Comparison of ENCODE assay signal across 9 cellular contexts in genomic region chr16:11052080-11052808, GRCh38.
DNase-seq lines count a peak whose midpoint lies in the region; ATAC-seq and TF ChIP-seq lines count a peak whose summit lies in the region.
"Had no signal": no experiment of that assay in that cellular context is flagged by ENCODE, and none has a peak within 500 bp of the region (broad histone marks: within the 10 kb centered on the region; RNA-seq: fewer than 3 reads in every experiment).

No MANE protein-coding gene starts in this region.

- peak in 2 of 5 donors; percentile 16 to 36 for DNase-seq in CD8-positive, alpha-beta memory T cell
- peak; percentile 83 for DNase-seq in NOMO-1 treated with dmso at 0.1 percent for 144 hours (lab: John Stamatoyannopoulos, UW; ENCODE audit: unreplicated experiment)
- peak; percentile 86 for DNase-seq in activated naive CD8-positive, alpha-beta T cell treated with anti-CD3 and anti-CD28 coated beads, Interleukin-2, amount 10 ng/mL, durations not matched to agents 7 days and 5 days
- no peak for DNase-seq in NCI-H748 treated with DMSO at 0.1 percent for 48 hours (lab: John Stamatoyannopoulos, UW)
- DNase-seq in spleen: no peak
- no peak for DNase-seq in NCI-H1105 (lab: John Stamatoyannopoulos, UW)

- H3K36me3 Mint-ChIP-seq in CD8-positive, alpha-beta memory T cell: peaks cover 5 to 57% (median 10%) of the 10 kb centered on the region in 3 donors
- peaks cover 39% of the 10 kb centered on the region for H3K36me3 Mint-ChIP-seq in activated naive CD8-positive, alpha-beta T cell treated with anti-CD3 and anti-CD28 coated beads, Interleukin-2, amount 10 ng/mL, durations not matched to agents 7 days and 5 days
- H3K36me3 Mint-ChIP-seq in stimulated activated memory B cell treated with anti-CD40 and anti-IgM and Interleukin-4, amounts not matched to agents 10 μg/mL and 1 μg/mL and 100 μg/mL, for 72 hours: peaks cover 89% of the 10 kb centered on the region

- H3K36me3 ChIP-seq in CD8-positive, alpha-beta memory T cell (ENCODE audit: insufficient read depth, low read length): peaks cover 6% of the 10 kb centered on the region
- H3K36me3 ChIP-seq in spleen: peaks cover 2 to 100% (median 38%) of the 10 kb centered on the region in 6 donors

- no peak overlapping the region for H3K27ac ChIP-seq in CD8-positive, alpha-beta memory T cell (ENCODE audit: low read depth, low read length)
- H3K27ac ChIP-seq in spleen: peak overlapping the region in 4 of 8 donors; percentile 33 to 48 (median 46)

- H3K27me3 ChIP-seq in CD8-positive, alpha-beta memory T cell (ENCODE audit: insufficient read depth, low read length, poor library complexity, severe bottlenecking): no peaks in the 10 kb centered on the region
- no peaks in the 10 kb centered on the region for H3K27me3 ChIP-seq in spleen (replicated peaks in 1 of 7)

- intact Hi-C loops in spleen (cut with DNase I; ENCODE audit: low total_unique reads): no loop called here

- POLR2A ChIA-PET in CD8-positive, alpha-beta memory T cell (lab: Charles Lee): interaction anchor here (0.5 kb wide), 1 partner anchor 44 kb away, joined by 4 read pairs; no protein-coding TSS in a partner anchor
- POLR2A ChIA-PET in activated naive CD8-positive, alpha-beta T cell treated with anti-CD3 and anti-CD28 coated beads, Interleukin-2, amount 10 ng/mL, durations not matched to agents 7 days and 5 days (lab: Charles Lee): interaction anchor here (0.7 to 4.0 kb wide), 34 partner anchors 9 to 302 kb away, joined by 3 to 78 read pairs (median 6); partner anchors contain the start of gene SOCS1

- no peaks in the 10 kb centered on the region for H3K9me3 ChIP-seq in CD8-positive, alpha-beta memory T cell (ENCODE audit: low read length)
- H3K9me3 ChIP-seq in spleen: no peaks in the 10 kb centered on the region

- H3K4me1 ChIP-seq in CD8-positive, alpha-beta memory T cell (ENCODE audit: insufficient read depth, low read length): peaks cover 32% of the 10 kb centered on the region
- peaks cover 0 to 40% (median 21%) of the 10 kb centered on the region in 6 donors for H3K4me1 ChIP-seq in spleen

- peak overlapping the region in 6 of 7 donors; percentile 49 to 68 (median 66) for H3K4me3 Mint-ChIP-seq in CD8-positive, alpha-beta memory T cell
- H3K4me3 Mint-ChIP-seq in activated naive CD8-positive, alpha-beta T cell treated with anti-CD3 and anti-CD28 coated beads, Interleukin-2, amount 10 ng/mL, durations not matched to agents 7 days and 5 days: peak overlapping the region; percentile 43
- peak overlapping the region; percentile 12 for H3K4me3 Mint-ChIP-seq in stimulated activated memory B cell treated with anti-CD40 and anti-IgM and Interleukin-4, amounts not matched to agents 10 μg/mL and 1 μg/mL and 100 μg/mL, for 72 hours
- H3K4me3 Mint-ChIP-seq: neural crest cell had no signal

- peaks cover 30 to 46% (median 36%) of the 10 kb centered on the region in 3 donors for H3K4me1 Mint-ChIP-seq in CD8-positive, alpha-beta memory T cell
- H3K4me1 Mint-ChIP-seq in activated naive CD8-positive, alpha-beta T cell treated with anti-CD3 and anti-CD28 coated beads, Interleukin-2, amount 10 ng/mL, durations not matched to agents 7 days and 5 days: peaks cover 78% of the 10 kb centered on the region
- peaks cover 52% of the 10 kb centered on the region for H3K4me1 Mint-ChIP-seq in stimulated activated memory B cell treated with anti-CD40 and anti-IgM and Interleukin-4, amounts not matched to agents 10 μg/mL and 1 μg/mL and 100 μg/mL, for 72 hours

- TF ChIP-seq CTCF in spleen (IDR thresholded peaks at IDR 0.05 in 8 of 11, conservative IDR thresholded peaks at IDR 0.05 in 3 of 11): peak in 1 of 11 experiments; percentile 12

- peak overlapping the region; percentile 51 for H3K4me3 ChIP-seq in CD8-positive, alpha-beta memory T cell (ENCODE audit: low read length)
- H3K4me3 ChIP-seq in spleen: no peak overlapping the region

- ATAC-seq in GM21619 (IDR thresholded peaks at IDR 0.05; ENCODE audit: unreplicated experiment): peak; percentile 80
- peak; percentile 85 for ATAC-seq in activated naive CD8-positive, alpha-beta T cell treated with anti-CD3 and anti-CD28 coated beads, Interleukin-2, amount 10 ng/mL, durations not matched to agents 7 days and 5 days (ENCODE audit: low read depth)
- peak; percentile 94 for ATAC-seq in stimulated activated memory B cell treated with anti-CD40 and anti-IgM and Interleukin-4, amounts not matched to agents 10 μg/mL and 1 μg/mL and 100 μg/mL, for 72 hours

- CTCF ChIA-PET in CD8-positive, alpha-beta memory T cell (lab: Charles Lee): interaction anchor here (1.0 to 1.5 kb wide), 2 partner anchors 9 to 203 kb away, joined by 3 to 5 read pairs; partner anchors contain the start of gene SOCS1

- peak overlapping the region; percentile 2 to 96 (median 68) for H3K27ac Mint-ChIP-seq in CD8-positive, alpha-beta memory T cell
- peak overlapping the region; percentile 93 for H3K27ac Mint-ChIP-seq in activated naive CD8-positive, alpha-beta T cell treated with anti-CD3 and anti-CD28 coated beads, Interleukin-2, amount 10 ng/mL, durations not matched to agents 7 days and 5 days
- peak overlapping the region; percentile 82 for H3K27ac Mint-ChIP-seq in stimulated activated memory B cell treated with anti-CD40 and anti-IgM and Interleukin-4, amounts not matched to agents 10 μg/mL and 1 μg/mL and 100 μg/mL, for 72 hours

- TF ChIP-seq POLR2A in spleen (IDR thresholded peaks at IDR 0.05): no peak

- no peaks in the 10 kb centered on the region for H3K27me3 Mint-ChIP-seq in CD8-positive, alpha-beta memory T cell
- H3K27me3 Mint-ChIP-seq in activated naive CD8-positive, alpha-beta T cell treated with anti-CD3 and anti-CD28 coated beads, Interleukin-2, amount 10 ng/mL, durations not matched to agents 7 days and 5 days: no peaks in the 10 kb centered on the region
- no peaks in the 10 kb centered on the region for H3K27me3 Mint-ChIP-seq in stimulated activated memory B cell treated with anti-CD40 and anti-IgM and Interleukin-4, amounts not matched to agents 10 μg/mL and 1 μg/mL and 100 μg/mL, for 72 hours

- 29 to 51% (median 34%) methylated on average over 9 to 12 of the region's 12 CpGs for WGBS in spleen, 5 donors

- H3K9me3 Mint-ChIP-seq in CD8-positive, alpha-beta memory T cell: no peaks in the 10 kb centered on the region
- H3K9me3 Mint-ChIP-seq in activated naive CD8-positive, alpha-beta T cell treated with anti-CD3 and anti-CD28 coated beads, Interleukin-2, amount 10 ng/mL, durations not matched to agents 7 days and 5 days: no peaks in the 10 kb centered on the region
- H3K9me3 Mint-ChIP-seq in stimulated activated memory B cell treated with anti-CD40 and anti-IgM and Interleukin-4, amounts not matched to agents 10 μg/mL and 1 μg/mL and 100 μg/mL, for 72 hours: no peaks in the 10 kb centered on the region
- H3K9me3 Mint-ChIP-seq: neural crest cell had no signal

Comparison
In these comparisons a context has a peak if more than half of its experiments do, and no peak if none do; other contexts are left out.
1. DNase-seq: peak in NOMO-1 treated with dmso at 0.1 percent for 144 hours (single experiment) and activated naive CD8-positive, alpha-beta T cell treated with anti-CD3 and anti-CD28 coated beads, Interleukin-2, amount 10 ng/mL, durations not matched to agents 7 days and 5 days (single experiment); none in NCI-H748 treated with DMSO at 0.1 percent for 48 hours (single experiment), spleen (single experiment) and NCI-H1105 (single experiment).
2. H3K4me3 Mint-ChIP-seq: peak in every context shown above with its lines; median percentile 66 in CD8-positive, alpha-beta memory T cell; 43 in activated naive CD8-positive, alpha-beta T cell treated with anti-CD3 and anti-CD28 coated beads, Interleukin-2, amount 10 ng/mL, durations not matched to agents 7 days and 5 days; 12 in stimulated activated memory B cell treated with anti-CD40 and anti-IgM and Interleukin-4, amounts not matched to agents 10 μg/mL and 1 μg/mL and 100 μg/mL, for 72 hours.
3. Peak in every context shown above with its lines, with median percentiles within 50 percentile points of each other: H3K27ac Mint-ChIP-seq and ATAC-seq.